Comparison of ENCODE assay signal across 16 cellular contexts in genomic region chr12:121533391-121534090, GRCh38. TPM values are rescaled to one million over a fixed set of nuclear protein-coding genes. Genes with fewer than 3 reads are reported as not detected.
DNase-seq lines count a peak whose midpoint lies in the region; ATAC-seq and TF ChIP-seq lines count a peak whose summit lies in the region.
"Had no signal": no experiment of that assay in that cellular context is flagged by ENCODE, and none has a peak within 500 bp of the region (broad histone marks: within the 10 kb centered on the region; RNA-seq: fewer than 3 reads in every experiment).

No MANE protein-coding gene starts in this region.

- no peaks in the 10 kb centered on the region for H3K27me3 Mint-ChIP-seq in activated T-cell treated with anti-CD3 and anti-CD28 coated beads, Interleukin-2, amount 50 U/mL, for 24 hours
- no peaks in the 10 kb centered on the region for H3K27me3 Mint-ChIP-seq in activated B cell treated with CpG ODN at 0.5 μM for 24 hours

- no peaks in the 10 kb centered on the region for H3K9me3 Mint-ChIP-seq in activated T-cell treated with anti-CD3 and anti-CD28 coated beads, Interleukin-2, amount 50 U/mL, for 24 hours
- no peaks in the 10 kb centered on the region for H3K9me3 Mint-ChIP-seq in activated B cell treated with CpG ODN at 0.5 μM for 24 hours
- H3K9me3 Mint-ChIP-seq: activated T-cell treated with anti-CD3 and anti-CD28 coated beads, Interleukin-2, amount 50 U/mL, for 4 hours had no signal

- H3K36me3 Mint-ChIP-seq in activated T-cell treated with anti-CD3 and anti-CD28 coated beads, Interleukin-2, amount 50 U/mL, for 24 hours (ENCODE audit: low read depth): peaks cover 37% of the 10 kb centered on the region
- H3K36me3 Mint-ChIP-seq in activated B cell treated with CpG ODN at 0.5 μM for 24 hours (ENCODE audit: low read depth): peaks cover 50% of the 10 kb centered on the region

- H3K4me3 ChIP-seq in left lung (no peak overlapping the region), testis (no peak overlapping the region)
- H3K4me3 ChIP-seq: cardiac muscle cell, HAP-1 had no signal

- CTCF ChIA-PET in activated B cell treated with CpG ODN at 0.5 μM for 24 hours (lab: Charles Lee): interaction anchor here (1.6 to 2.0 kb wide), 2 partner anchors 19 to 90 kb away, joined by 5 read pairs; no protein-coding TSS in a partner anchor

- DNase-seq in activated T-cell treated with anti-CD3 and anti-CD28 coated beads, Interleukin-2, amount 50 U/mL, for 24 hours: no peak
- DNase-seq in activated T-cell treated with anti-CD3 and anti-CD28 coated beads, Interleukin-2, amount 50 U/mL, for 48 hours: no peak
- no peak for DNase-seq in activated B cell treated with CpG ODN at 0.5 μM for 24 hours
- peak; percentile 35 to 46 for DNase-seq in left lung
- peak; percentile 59 for DNase-seq in testis
- no peak for DNase-seq in activated gamma-delta T cell (lab: John Stamatoyannopoulos, UW)
- DNase-seq in NCI-H2081 (lab: John Stamatoyannopoulos, UW): no peak
- DNase-seq: activated T-cell treated with anti-CD3 and anti-CD28 coated beads, Interleukin-2, amount 50 U/mL, for 4 hours; NCI-H1092; NCI-H510A; SHP77 had no signal

- WGBS in testis, 2 donors: 49 to 53% methylated on average over 15 to 17 of the region's 17 CpGs

- H3K4me1 ChIP-seq in left lung (peaks cover 33 to 75% of the 10 kb centered on the region in 2 donors), testis (peaks cover 23% of the 10 kb centered on the region)

- POLR2A ChIA-PET in activated B cell treated with CpG ODN at 0.5 μM for 24 hours (lab: Charles Lee): interaction anchor here (0.5 to 6.2 kb wide), 10 partner anchors 16 to 268 kb away, joined by 3 to 85 read pairs (median 6); partner anchors contain the start of genes KDM2B and ORAI1

- TF ChIP-seq POLR2A in testis (IDR thresholded peaks at IDR 0.05): no peak

- peaks cover 63% of the 10 kb centered on the region for H3K4me1 Mint-ChIP-seq in activated T-cell treated with anti-CD3 and anti-CD28 coated beads, Interleukin-2, amount 50 U/mL, for 24 hours (ENCODE audit: low read depth)
- H3K4me1 Mint-ChIP-seq in activated B cell treated with CpG ODN at 0.5 μM for 24 hours: peaks cover 82% of the 10 kb centered on the region

- H3K9me3 ChIP-seq in left lung: no peaks in the 10 kb centered on the region
- no peaks in the 10 kb centered on the region for H3K9me3 ChIP-seq in testis
- H3K9me3 ChIP-seq: HAP-1 had no signal

- TF ChIP-seq CTCF in activated B cell treated with CpG ODN at 0.5 μM for 24 hours (IDR thresholded peaks at IDR 0.05): no peak
- no peak for TF ChIP-seq CTCF in left lung (IDR thresholded peaks at IDR 0.05)
- no peak for TF ChIP-seq CTCF in testis (IDR thresholded peaks at IDR 0.05)

- intact Hi-C loops in activated B cell treated with CpG ODN at 0.5 μM for 24 hours (cut with micrococcal nuclease): loop anchor here (1.0 to 10.0 kb wide), 2 partner anchors 66 to 541 kb away; partner anchors contain the start of gene MLXIP
- intact Hi-C loops in left lung (cut with DNase I): no loop called here
- intact Hi-C loops in testis (cut with DNase I; ENCODE audit: low total_unique reads): no loop called here

- H3K27me3 ChIP-seq in left lung (no peaks in the 10 kb centered on the region), testis (no peaks in the 10 kb centered on the region)
- H3K27me3 ChIP-seq: cardiac muscle cell had no signal

- H3K36me3 ChIP-seq in left lung: no peaks in the 10 kb centered on the region
- H3K36me3 ChIP-seq in testis (ENCODE audit: low read depth, missing control alignments): no peaks in the 10 kb centered on the region

- ATAC-seq in activated B cell treated with CpG ODN at 0.5 μM for 24 hours (ENCODE audit: low read depth) (no peak), left lung (no peak), HG02840 (IDR thresholded peaks at IDR 0.05; ENCODE audit: low FRiP score, unreplicated experiment) (no peak)
- ATAC-seq: sciatic nerve had no signal

- H3K27ac Mint-ChIP-seq in activated T-cell treated with anti-CD3 and anti-CD28 coated beads, Interleukin-2, amount 50 U/mL, for 24 hours: peak overlapping the region; percentile 78
- H3K27ac Mint-ChIP-seq in activated B cell treated with CpG ODN at 0.5 μM for 24 hours: peak overlapping the region; percentile 93

- peak overlapping the region; percentile 50 to 67 for H3K27ac ChIP-seq in left lung
- peak overlapping the region in 1 of 2 donors; percentile 64 for H3K27ac ChIP-seq in testis
- H3K27ac ChIP-seq: epithelial cell of prostate had no signal

- no peak overlapping the region for H3K4me3 Mint-ChIP-seq in activated T-cell treated with anti-CD3 and anti-CD28 coated beads, Interleukin-2, amount 50 U/mL, for 24 hours
- H3K4me3 Mint-ChIP-seq in activated B cell treated with CpG ODN at 0.5 μM for 24 hours: peak overlapping the region; percentile 91

RNA-seq across cellular contexts. Expression of gene KDM2B, which starts 47.3 kb away (rescaled TPM):
- total RNA-seq in activated B cell treated with CpG ODN at 0.5 μM for 24 hours: 197 and 236 TPM in 2 replicates
- 10 to 100 TPM; 22.9 to 37.1 TPM for total RNA-seq in left lung
- 10 to 100 TPM; 54.9 to 59.8 TPM for total RNA-seq in testis
- 30.4 TPM for polyA plus RNA-seq in testis (ENCODE audit: insufficient read depth, low read depth, low replicate concordance)

Comparison
In these comparisons a context has a peak if more than half of its experiments do, and no peak if none do; other contexts are left out.
1. DNase-seq: peak in left lung (2 of 2) and testis (single experiment); none in activated T-cell treated with anti-CD3 and anti-CD28 coated beads, Interleukin-2, amount 50 U/mL, for 24 hours (single experiment), activated T-cell treated with anti-CD3 and anti-CD28 coated beads, Interleukin-2, amount 50 U/mL, for 48 hours (0 of 2), activated B cell treated with CpG ODN at 0.5 μM for 24 hours (single experiment), activated gamma-delta T cell (single experiment) and NCI-H2081 (0 of 2).